ENCODE assay signal across 8 cellular contexts in genomic region chr10:50067546-50068351, GRCh38. TPM values are rescaled to one million over a fixed set of nuclear protein-coding genes. Genes with fewer than 3 reads are reported as not detected.
DNase-seq lines count a peak whose midpoint lies in the region; ATAC-seq and TF ChIP-seq lines count a peak whose summit lies in the region.
"Not testable (repeated sequence)": the region's sequence is repeated elsewhere in the genome, so short reads cannot be mapped to it uniquely, and the experiment has no call there.

TSS of gene WASHC2A (plus strand) at chr10:50067954. CDS start at chr10:50068006, 52 bp downstream.

- H3K9me2 ChIP-seq in DOHH2 (replicated peaks; ENCODE audit: control insufficient read depth, low read length) = not testable (repeated sequence)

- not testable (repeated sequence) for H3K36me3 Mint-ChIP-seq in activated T-helper 1 cell treated with anti-CD3 and anti-CD28 coated beads, Interleukin-12 subunit alpha, Interleukin-12 subunit beta, Interleukin-2, Interleukin-4 antibody, amounts not matched to agents 30 ng/mL and 10 ng/mL and 1 ng/mL, durations not matched to agents 14 hours and 24 hours and 36 hours (ENCODE audit: low read depth); naive B cell
- H3K36me3 Mint-ChIP-seq in stimulated activated effector memory CD8-positive, alpha-beta T cell treated with anti-CD3 and anti-CD28 coated beads, Interleukin-12 subunit alpha, Interleukin-12 subunit beta, amount 100 ng/mL, for 72 hours = peaks cover 20% of the 10 kb centered on the region

- ATAC-seq in GM21786 (IDR thresholded peaks at IDR 0.05; ENCODE audit: unreplicated experiment) (peak; percentile 96), naive B cell (ENCODE audit: low read depth in 2 of 2) (peak; percentile 92 to 94)
- peak; percentile 95 for ATAC-seq in stimulated activated effector memory CD8-positive, alpha-beta T cell treated with anti-CD3 and anti-CD28 coated beads, Interleukin-12 subunit alpha, Interleukin-12 subunit beta, amount 100 ng/mL, for 72 hours

- H3K27me3 ChIP-seq in DOHH2 (ENCODE audit: control insufficient read depth, low read length); KMS-11 (ENCODE audit: insufficient read depth, low read depth); fibroblast of lung (ENCODE audit: control insufficient read depth, insufficient read depth, low read length): not testable (repeated sequence)

- not testable (repeated sequence) for H3K27me3 Mint-ChIP-seq in activated T-helper 1 cell treated with anti-CD3 and anti-CD28 coated beads, Interleukin-12 subunit alpha, Interleukin-12 subunit beta, Interleukin-2, Interleukin-4 antibody, amounts not matched to agents 30 ng/mL and 10 ng/mL and 1 ng/mL, durations not matched to agents 14 hours and 24 hours and 36 hours (ENCODE audit: insufficient read depth); naive B cell

- not testable (repeated sequence) for H3K36me3 ChIP-seq in DOHH2 (ENCODE audit: control insufficient read depth, low read length); KMS-11 (ENCODE audit: insufficient read depth); fibroblast of lung (ENCODE audit: control insufficient read depth, insufficient read depth, low read length)

- not testable (repeated sequence) for TF ChIP-seq CTCF in DOHH2 (IDR thresholded peaks at IDR 0.05; ENCODE audit: low read depth, low read length, poor library complexity, severe bottlenecking); KMS-11 (conservative IDR thresholded peaks at IDR 0.05; ENCODE audit: low read depth, low read length); fibroblast of lung (conservative IDR thresholded peaks at IDR 0.05 in 1 of 2, IDR thresholded peaks at IDR 0.05 in 1 of 2; ENCODE audit: low read depth in 1 of 2, low read length in 2 of 2)

- H3K27ac ChIP-seq in DOHH2 (ENCODE audit: low read depth, low read length); KMS-11: not testable (repeated sequence)
- peak within 1 kb of the TSS; percentile 69 for H3K27ac ChIP-seq in fibroblast of lung (ENCODE audit: insufficient read depth, low read length)

- peak within 1 kb of the TSS; percentile 77 for H3K4me3 Mint-ChIP-seq in activated T-helper 1 cell treated with anti-CD3 and anti-CD28 coated beads, Interleukin-12 subunit alpha, Interleukin-12 subunit beta, Interleukin-2, Interleukin-4 antibody, amounts not matched to agents 30 ng/mL and 10 ng/mL and 1 ng/mL, durations not matched to agents 14 hours and 24 hours and 36 hours
- peak within 1 kb of the TSS; percentile 81 to 95 (median 86) for H3K4me3 Mint-ChIP-seq in naive B cell
- peak within 1 kb of the TSS; percentile 79 for H3K4me3 Mint-ChIP-seq in stimulated activated effector memory CD8-positive, alpha-beta T cell treated with anti-CD3 and anti-CD28 coated beads, Interleukin-12 subunit alpha, Interleukin-12 subunit beta, amount 100 ng/mL, for 72 hours

- DNase-seq in RPMI7951 (ENCODE audit: low read depth) (peak; percentile 83), fibroblast of lung (ENCODE audit: low read depth in 2 of 2) (peak; percentile 50 to 63), naive B cell (peak; percentile 94)
- DNase-seq in activated T-helper 1 cell treated with anti-CD3 and anti-CD28 coated beads, Interleukin-12 subunit alpha, Interleukin-12 subunit beta, Interleukin-2, Interleukin-4 antibody, amounts not matched to agents 30 ng/mL and 10 ng/mL and 1 ng/mL, durations not matched to agents 14 hours and 24 hours and 36 hours (ENCODE audit: low spot score) = peak; percentile 84
- DNase-seq in stimulated activated effector memory CD8-positive, alpha-beta T cell treated with anti-CD3 and anti-CD28 coated beads, Interleukin-12 subunit alpha, Interleukin-12 subunit beta, amount 100 ng/mL, for 72 hours (ENCODE audit: low spot score in 2 of 2) = peak; percentile 94 to 99

- not testable (repeated sequence) for H3K9me3 Mint-ChIP-seq in activated T-helper 1 cell treated with anti-CD3 and anti-CD28 coated beads, Interleukin-12 subunit alpha, Interleukin-12 subunit beta, Interleukin-2, Interleukin-4 antibody, amounts not matched to agents 30 ng/mL and 10 ng/mL and 1 ng/mL, durations not matched to agents 14 hours and 24 hours and 36 hours; naive B cell; stimulated activated effector memory CD8-positive, alpha-beta T cell treated with anti-CD3 and anti-CD28 coated beads, Interleukin-12 subunit alpha, Interleukin-12 subunit beta, amount 100 ng/mL, for 72 hours

- not testable (repeated sequence) for H3K9me3 ChIP-seq in DOHH2 (ENCODE audit: control insufficient read depth, insufficient read depth, low read length); fibroblast of lung (ENCODE audit: control insufficient read depth, insufficient read depth, low read depth, low read length)

- not testable (repeated sequence) for H3K79me2 ChIP-seq in DOHH2 (ENCODE audit: control insufficient read depth, low read length); KMS-11 (ENCODE audit: insufficient read depth, low read depth); fibroblast of lung (ENCODE audit: control insufficient read depth, insufficient read depth, low read length)

- peak within 1 kb of the TSS; percentile 79 for H3K4me3 ChIP-seq in DOHH2 (ENCODE audit: low read length)
- not testable (repeated sequence) for H3K4me3 ChIP-seq in KMS-11 (IDR thresholded peaks at IDR 0.05; ENCODE audit: insufficient read depth, low read depth, low read length)
- peak within 1 kb of the TSS; percentile 58 to 64 (median 60) for H3K4me3 ChIP-seq in fibroblast of lung (replicated peaks in 1 of 4; ENCODE audit: control extremely low read depth in 1 of 4, insufficient read depth in 1 of 4, low read depth in 3 of 4, low read length in 4 of 4)

- not testable (repeated sequence) for H3F3A ChIP-seq in DOHH2 (ENCODE audit: control insufficient read depth, insufficient read depth)

- H3K9ac ChIP-seq in KMS-11 (peak within 1 kb of the TSS; percentile 19; the same call in 1 of the 2 replicates), fibroblast of lung (ENCODE audit: insufficient read depth, low read length) (peak within 1 kb of the TSS; percentile 50)

- intact Hi-C loops in activated T-helper 1 cell treated with anti-CD3 and anti-CD28 coated beads, Interleukin-12 subunit alpha, Interleukin-12 subunit beta, Interleukin-2, Interleukin-4 antibody, amounts not matched to agents 30 ng/mL and 10 ng/mL and 1 ng/mL, durations not matched to agents 14 hours and 24 hours and 36 hours (cut with micrococcal nuclease) = not testable (repeated sequence)

- H3K27ac Mint-ChIP-seq in activated T-helper 1 cell treated with anti-CD3 and anti-CD28 coated beads, Interleukin-12 subunit alpha, Interleukin-12 subunit beta, Interleukin-2, Interleukin-4 antibody, amounts not matched to agents 30 ng/mL and 10 ng/mL and 1 ng/mL, durations not matched to agents 14 hours and 24 hours and 36 hours = peak within 1 kb of the TSS; percentile 72
- H3K27ac Mint-ChIP-seq in naive B cell = peak within 1 kb of the TSS; percentile 67 to 98 (median 91)
- peak within 1 kb of the TSS; percentile 93 for H3K27ac Mint-ChIP-seq in stimulated activated effector memory CD8-positive, alpha-beta T cell treated with anti-CD3 and anti-CD28 coated beads, Interleukin-12 subunit alpha, Interleukin-12 subunit beta, amount 100 ng/mL, for 72 hours

- not testable (repeated sequence) for H3K4me1 Mint-ChIP-seq in activated T-helper 1 cell treated with anti-CD3 and anti-CD28 coated beads, Interleukin-12 subunit alpha, Interleukin-12 subunit beta, Interleukin-2, Interleukin-4 antibody, amounts not matched to agents 30 ng/mL and 10 ng/mL and 1 ng/mL, durations not matched to agents 14 hours and 24 hours and 36 hours (ENCODE audit: low read depth); naive B cell; stimulated activated effector memory CD8-positive, alpha-beta T cell treated with anti-CD3 and anti-CD28 coated beads, Interleukin-12 subunit alpha, Interleukin-12 subunit beta, amount 100 ng/mL, for 72 hours

- H3K4me2 ChIP-seq in DOHH2 (ENCODE audit: low read length) (peak within 1 kb of the TSS; percentile 52), KMS-11 (peak within 1 kb of the TSS; percentile 51), fibroblast of lung (ENCODE audit: extremely low read depth, insufficient read depth, low read length) (peak within 1 kb of the TSS; percentile 71)

- not testable (repeated sequence) for H3K4me1 ChIP-seq in DOHH2 (ENCODE audit: control insufficient read depth, low read length); KMS-11 (ENCODE audit: low read depth, poor library complexity, severe bottlenecking); fibroblast of lung (ENCODE audit: control insufficient read depth, extremely low read depth, insufficient read depth, low read length)

- H2AFZ ChIP-seq in KMS-11 (ENCODE audit: low read depth) (peak within 1 kb of the TSS; percentile 64), fibroblast of lung (ENCODE audit: low read length) (peak within 1 kb of the TSS; percentile 71)

- not testable (repeated sequence) for H4K20me1 ChIP-seq in DOHH2 (ENCODE audit: control insufficient read depth, insufficient read depth, low read depth, low read length); KMS-11 (ENCODE audit: insufficient read depth); fibroblast of lung (ENCODE audit: control insufficient read depth, extremely low read depth, insufficient read depth, low read length)

RNA-seq across cellular contexts. Expression of gene WASHC2A, which starts in this region (rescaled TPM):
- total RNA-seq in RPMI7951 (2014; rRNA removed; shearing (Covaris generic)) = 10.8 and 12.5 TPM in 2 replicates
- 24.1 and 26.8 TPM in 2 replicates for total RNA-seq in activated T-helper 1 cell treated with anti-CD3 and anti-CD28 coated beads, Interleukin-12 subunit alpha, Interleukin-12 subunit beta, Interleukin-2, Interleukin-4 antibody, amounts not matched to agents 30 ng/mL and 10 ng/mL and 1 ng/mL, durations not matched to agents 14 hours and 24 hours and 36 hours
- 62.9 and 64.2 TPM in 2 replicates for total RNA-seq in fibroblast of lung
- polyA plus RNA-seq in fibroblast of lung (46.8 and 47.3 TPM in 2 replicates), naive B cell (ENCODE audit: low read depth in 6 of 6) (10 to 100 TPM; 15.3 to 36.2 (median 20.6) TPM)
- 36.5 and 40.2 TPM in 2 replicates for polyA plus RNA-seq in fibroblast of lung (2012)
- polyA minus RNA-seq in fibroblast of lung (ENCODE audit: low replicate concordance) = 13.2 and 14.7 TPM in 2 replicates
